ENCODE assay signal across 15 cellular contexts in the genomic region with DNA sequence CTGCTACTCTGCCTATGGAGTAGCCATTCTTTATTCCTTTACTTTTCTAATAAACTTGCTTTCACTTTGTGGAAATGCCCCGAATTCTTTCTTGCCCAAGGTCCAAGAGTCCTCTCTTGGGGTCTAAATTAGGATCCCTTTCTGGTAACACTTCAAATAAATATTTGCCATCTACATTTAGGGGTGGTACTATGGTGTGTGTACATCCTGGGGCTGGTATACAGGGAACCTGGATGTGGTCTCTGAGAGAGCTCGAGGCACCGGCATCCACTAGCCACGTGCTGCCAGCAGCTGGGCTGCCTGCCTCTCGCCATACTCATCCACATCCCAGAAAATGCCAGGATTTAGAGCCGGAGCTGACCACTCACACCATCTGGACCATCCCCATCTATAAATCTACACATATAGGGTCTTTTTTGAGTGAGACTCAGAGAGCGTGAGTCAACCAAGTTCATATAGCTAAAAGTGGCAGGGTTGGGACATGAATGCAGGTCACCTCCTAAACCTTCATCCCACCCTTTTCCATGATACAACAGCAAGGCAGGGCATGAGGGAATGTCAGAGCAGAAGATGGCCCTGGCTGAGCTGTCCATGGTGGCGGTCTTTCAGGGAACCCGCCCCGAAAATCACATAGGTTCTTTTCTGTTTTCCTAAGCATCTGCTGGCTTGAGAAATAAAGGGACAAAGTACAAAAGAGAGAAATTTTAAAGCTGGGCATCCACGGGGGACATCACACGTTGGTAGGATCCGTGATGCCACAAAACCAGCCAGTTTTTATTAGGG.
"Had no signal": no experiment of that assay in that cellular context is flagged by ENCODE, and none has a peak within 500 bp of the region (broad histone marks: within the 10 kb centered on the region; RNA-seq: fewer than 3 reads in every experiment).

No MANE protein-coding gene starts in this region.

- H3K27me3 ChIP-seq: cardiac muscle cell, tibial artery had no signal

- H3K27ac ChIP-seq: cardiac muscle cell, tibial artery had no signal

- H3K4me3 ChIP-seq: cardiac muscle cell, tibial artery had no signal

- H3K9me3 ChIP-seq: tibial artery had no signal

- DNase-seq: activated CD4-positive, alpha-beta T cell treated with anti-CD3 and anti-CD28 coated beads, Interleukin-2, amount 10 ng/mL, durations not matched to agents 24 days and 14 days; activated CD8-positive, alpha-beta T cell treated with anti-CD3 and anti-CD28 coated beads for 36 hours; activated naive CD4-positive, alpha-beta T cell; activated naive CD8-positive, alpha-beta T cell treated with anti-CD3 and anti-CD28 coated beads for 36 hours; activated T-cell treated with anti-CD3 and anti-CD28 coated beads, Interleukin-2, amount 50 U/mL, for 1 hour; amniotic stem cell; effector memory CD8-positive, alpha-beta T cell; left cardiac atrium; retina; stimulated activated CD4-positive, alpha-beta T cell treated with anti-CD3 and anti-CD28 coated beads, Interleukin-12 subunit alpha, Interleukin-12 subunit beta, amount 100 ng/mL, for 4 hours; stimulated activated CD4-positive, alpha-beta T cell treated with anti-CD3 and anti-CD28 coated beads, Interleukin-2, amount 100 ng/mL, for 24 hours; stimulated activated naive CD8-positive, alpha-beta T cell treated with anti-CD3 and anti-CD28 coated beads, Interleukin-15, Interleukin-2, amounts not matched to agents 100 U/mL and 50 U/mL, for 24 hours; substantia nigra; tibial artery had no signal

- H3K36me3 ChIP-seq: cardiac muscle cell, tibial artery had no signal
